Comparison of ENCODE assay signal across 21 cellular contexts in the genomic region with DNA sequence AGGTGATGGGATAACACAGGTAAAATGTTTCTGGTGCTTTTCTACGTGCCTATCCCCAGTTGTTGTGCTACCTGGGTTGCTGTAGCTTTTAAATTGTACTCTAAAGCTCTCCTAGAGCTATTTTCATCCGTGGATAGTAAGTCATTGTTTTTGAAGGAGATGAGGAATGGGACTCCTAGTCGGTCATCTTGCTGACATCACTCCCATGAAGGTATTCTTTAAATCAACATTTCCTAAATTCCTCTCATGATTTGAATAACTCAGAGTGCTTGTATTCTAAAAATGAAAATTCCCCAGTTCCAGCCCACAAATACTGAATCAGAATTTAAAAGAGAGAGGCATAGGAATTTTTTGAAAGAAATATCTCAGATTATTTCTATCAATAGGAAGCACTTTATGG. TPM values are rescaled to one million over a fixed set of nuclear protein-coding genes. Genes with fewer than 3 reads are reported as not detected.
DNase-seq lines count a peak whose midpoint lies in the region; ATAC-seq, FAIRE-seq and TF ChIP-seq lines count a peak whose summit lies in the region.
"Had no signal": no experiment of that assay in that cellular context is flagged by ENCODE, and none has a peak within 500 bp of the region (broad histone marks: within the 10 kb centered on the region; RNA-seq: fewer than 3 reads in every experiment).

No MANE protein-coding gene starts in this region.

- no peak overlapping the region for H2AFZ ChIP-seq in trophoblast cell (ENCODE audit: insufficient read depth, low read length, poor library complexity)

- peak overlapping the region; percentile 52 for H2BK5ac ChIP-seq in trophoblast cell (ENCODE audit: low read depth, low read length, poor library complexity)

- H3K27ac ChIP-seq in trophoblast cell (ENCODE audit: low read depth, low read length) (peak overlapping the region; percentile 22), psoas muscle (no peak overlapping the region)
- H3K27ac ChIP-seq: body of pancreas, KMS-11, spleen, testis had no signal

- peaks cover 6% of the 10 kb centered on the region for H3K9me3 ChIP-seq in trophoblast cell (ENCODE audit: insufficient read depth, low read depth, low read length)
- H3K9me3 ChIP-seq in psoas muscle, result no peaks in the 10 kb centered on the region
- H3K9me3 ChIP-seq: body of pancreas, testis had no signal

- H3K4me1 ChIP-seq in trophoblast cell (ENCODE audit: control insufficient read depth in 1 of 2, insufficient read depth in 2 of 2, low read length in 2 of 2) (peaks cover 0 to 5% of the 10 kb centered on the region in 2 experiments), psoas muscle (no peaks in the 10 kb centered on the region)
- H3K4me1 ChIP-seq: body of pancreas, spleen, testis had no signal

- H3K27me3 ChIP-seq in trophoblast cell (ENCODE audit: insufficient read depth, low read length) (no peaks in the 10 kb centered on the region), psoas muscle (ENCODE audit: insufficient read depth in 3 of 3, low read length in 2 of 3) (no peaks in the 10 kb centered on the region)
- H3K27me3 ChIP-seq: body of pancreas, spleen, testis had no signal

- H3K79me1 ChIP-seq in trophoblast cell (ENCODE audit: low read length), result peaks cover 4% of the 10 kb centered on the region

- H3K27me3 Mint-ChIP-seq in mesothelial cell of epicardium (ENCODE audit: low read depth), result no peaks in the 10 kb centered on the region

- TF ChIP-seq CTCF in mesothelial cell of epicardium (IDR thresholded peaks at IDR 0.05; ENCODE audit: unreplicated experiment) (no peak), psoas muscle (IDR thresholded peaks at IDR 0.05) (no peak)

- H3K14ac ChIP-seq in trophoblast cell (ENCODE audit: low read length), result no peak overlapping the region

- H3K9ac ChIP-seq in trophoblast cell (ENCODE audit: low read length), result no peak overlapping the region
- H3K9ac ChIP-seq: KMS-11 had no signal

- no peak overlapping the region for H3K4me3 Mint-ChIP-seq in mesothelial cell of epicardium
- H3K4me3 Mint-ChIP-seq: activated naive CD4-positive, alpha-beta T cell treated with anti-CD3 and anti-CD28 coated beads, Interleukin-2, amount 10 ng/mL, durations not matched to agents 7 days and 5 days; naive thymus-derived CD8-positive, alpha-beta T cell had no signal

- no peak overlapping the region for H3K23ac ChIP-seq in trophoblast cell (ENCODE audit: low read length)

- H4K12ac ChIP-seq in trophoblast cell (ENCODE audit: low read depth, low read length), result no peak overlapping the region

- no peak overlapping the region for H3K4ac ChIP-seq in trophoblast cell (ENCODE audit: low read depth, low read length)

- no peak overlapping the region for H3K4me2 ChIP-seq in trophoblast cell (ENCODE audit: low read length)
- H3K4me2 ChIP-seq: KMS-11 had no signal

- H3K18ac ChIP-seq in trophoblast cell (ENCODE audit: low read length), result no peak overlapping the region

- no peak for FAIRE-seq in RCC 7860 (lab: Jason Lieb, UNC)
- FAIRE-seq: endothelial cell of umbilical vein had no signal

- intact Hi-C loops in psoas muscle (cut with DNase I), result no loop called here

- no peak overlapping the region for H2AK5ac ChIP-seq in trophoblast cell (ENCODE audit: low read length)

- peaks cover 7% of the 10 kb centered on the region for H3K36me3 Mint-ChIP-seq in mesothelial cell of epicardium
- H3K36me3 Mint-ChIP-seq: activated naive CD4-positive, alpha-beta T cell treated with anti-CD3 and anti-CD28 coated beads, Interleukin-2, amount 10 ng/mL, durations not matched to agents 7 days and 5 days had no signal

- no peak overlapping the region for H3K27ac Mint-ChIP-seq in mesothelial cell of epicardium
- H3K27ac Mint-ChIP-seq: activated naive CD4-positive, alpha-beta T cell treated with anti-CD3 and anti-CD28 coated beads, Interleukin-2, amount 10 ng/mL, durations not matched to agents 7 days and 5 days; naive thymus-derived CD8-positive, alpha-beta T cell had no signal

- no peaks in the 10 kb centered on the region for H3K79me2 ChIP-seq in trophoblast cell (ENCODE audit: control insufficient read depth, insufficient read depth, low read length, poor library complexity)

- H3K4me3 ChIP-seq in trophoblast cell (ENCODE audit: low read depth, low read length) (no peak overlapping the region), psoas muscle (no peak overlapping the region)
- H3K4me3 ChIP-seq: body of pancreas, lung, spleen, testis had no signal

- H3K4me1 Mint-ChIP-seq in mesothelial cell of epicardium, result peaks cover 14% of the 10 kb centered on the region
- H3K4me1 Mint-ChIP-seq: activated naive CD4-positive, alpha-beta T cell treated with anti-CD3 and anti-CD28 coated beads, Interleukin-2, amount 10 ng/mL, durations not matched to agents 7 days and 5 days; naive thymus-derived CD8-positive, alpha-beta T cell had no signal

- H4K8ac ChIP-seq in trophoblast cell (ENCODE audit: low read depth, low read length), result no peak overlapping the region

- no CpG with 5 or more reads among the region's 3 CpGs for WGBS in trophoblast cell (ENCODE audit: extremely low coverage, insufficient coverage, insufficient read length)
- WGBS in psoas muscle, 3 donors, result 46 to 55% (median 52%) methylated on average over 3 of the region's 3 CpGs

- no peak overlapping the region for H2BK120ac ChIP-seq in trophoblast cell (ENCODE audit: insufficient read depth, low read length, poor library complexity)

- no peak overlapping the region for H2BK12ac ChIP-seq in trophoblast cell (ENCODE audit: low read length)

- no peak overlapping the region for H4K91ac ChIP-seq in trophoblast cell (ENCODE audit: low read depth, low read length)

- H3K9me3 Mint-ChIP-seq in mesothelial cell of epicardium, result peaks cover 42% of the 10 kb centered on the region

- no peaks in the 10 kb centered on the region for H3K36me3 ChIP-seq in trophoblast cell (ENCODE audit: control insufficient read depth in 1 of 2, insufficient read depth in 2 of 2, low read length in 2 of 2)
- H3K36me3 ChIP-seq in psoas muscle (ENCODE audit: insufficient read depth in 1 of 2, low read depth in 1 of 2), result no peaks in the 10 kb centered on the region
- H3K36me3 ChIP-seq: spleen had no signal

- ATAC-seq in psoas muscle, result no peak
- ATAC-seq: body of pancreas; naive thymus-derived CD8-positive, alpha-beta T cell had no signal

- DNase-seq in EL (peak; percentile 91), RCC 7860 (ENCODE audit: low spot score) (peak; percentile 69), fibroblast of peridontal ligament (ENCODE audit: extremely low read depth) (peak; percentile 73), trophoblast cell (peak in 1 of 2 donors; percentile 50), mesothelial cell of epicardium (ENCODE audit: low spot score in 2 of 2, unreplicated experiment in 2 of 2) (no peak), psoas muscle (no peak), NCI-H1436 (lab: John Stamatoyannopoulos, UW) (no peak)
- DNase-seq in stimulated activated CD4-positive, alpha-beta T cell treated with anti-CD3 and anti-CD28 coated beads, Interleukin-2, amount 100 ng/mL, for 24 hours, result no peak
- DNase-seq: activated CD4-positive, alpha-beta T cell treated with anti-CD3 and anti-CD28 coated beads, Interleukin-2, amount 50 U/mL, for 4 hours; activated naive CD4-positive, alpha-beta T cell treated with anti-CD3 and anti-CD28 coated beads, Interleukin-2, amount 10 ng/mL, durations not matched to agents 7 days and 5 days; body of pancreas; cortex of kidney; GOT3; naive thymus-derived CD8-positive, alpha-beta T cell; NCI-H2081 treated with DMSO at 0.1 percent for 48 hours; NCI-H524; spleen; testis had no signal

RNA-seq across cellular contexts. Expression of a gene that starts 44.3 kb away (rescaled TPM):
- 0.29 and 0.36 TPM in 2 replicates for polyA plus RNA-seq in trophoblast cell (2013)
- 2.8 to 3.2 TPM (median 3.1 TPM) in 3 replicates for total RNA-seq in mesothelial cell of epicardium
- total RNA-seq in psoas muscle, result not detected
- polyA plus RNA-seq in psoas muscle, result under 1 TPM in 1 of 3 donors, not detected in 2; 0.10 TPM
- total RNA-seq: naive thymus-derived CD8-positive, alpha-beta T cell had no signal
- polyA plus RNA-seq: naive thymus-derived CD8-positive, alpha-beta T cell had no signal

RNA-seq across cellular contexts. Expression of a gene that starts 44.5 kb away (rescaled TPM):
- polyA plus RNA-seq in trophoblast cell (2013), result 22.5 and 25.0 TPM in 2 replicates
- total RNA-seq in mesothelial cell of epicardium (66.3 to 70.8 TPM (median 66.6 TPM) in 3 replicates), psoas muscle (10 to 100 TPM; 18.0 to 23.8 (median 21.0) TPM)
- 10 to 100 TPM in 1 of 3 donors, 1 to 10 TPM in 2; 6.8 to 17.7 (median 9.8) TPM for polyA plus RNA-seq in psoas muscle

Comparison
In these comparisons a context has a peak if more than half of its experiments do, and no peak if none do; other contexts are left out.
1. DNase-seq: peak in EL (single experiment), RCC 7860 (single experiment) and fibroblast of peridontal ligament (single experiment); none in mesothelial cell of epicardium (0 of 2), psoas muscle (0 of 2), NCI-H1436 (single experiment) and stimulated activated CD4-positive, alpha-beta T cell treated with anti-CD3 and anti-CD28 coated beads, Interleukin-2, amount 100 ng/mL, for 24 hours (0 of 2).